23 cellular contexts compared by ENCODE assay signal in genomic region chr3:48593337-48593736, GRCh38. TPM values are rescaled to one million over a fixed set of nuclear protein-coding genes. Genes with fewer than 3 reads are reported as not detected.
DNase-seq lines count a peak whose midpoint lies in the region; ATAC-seq and TF ChIP-seq lines count a peak whose summit lies in the region.
"Had no signal": no experiment of that assay in that cellular context is flagged by ENCODE, and none has a peak within 500 bp of the region (broad histone marks: within the 10 kb centered on the region; RNA-seq: fewer than 3 reads in every experiment).

No MANE protein-coding gene starts in this region.

- no peak for ATAC-seq in SK-N-SH treated with all-trans-retinoic acid at 6 μM for 48 hours
- ATAC-seq: HCT116, PC-3 had no signal

- H2AFZ ChIP-seq in SK-N-SH (ENCODE audit: low read depth) = no peak overlapping the region
- H2AFZ ChIP-seq: GM23248 had no signal

- WGBS in SK-N-SH (ENCODE audit: low lambda C conversion rate) = 89% methylated on average over 5 of the region's 9 CpGs
- WGBS in suprapubic skin = 66% methylated on average over 6 of the region's 9 CpGs
- 86 to 93% (median 92%) methylated on average over 5 to 9 of the region's 9 CpGs for WGBS in stomach, 5 donors

- peaks cover 5% of the 10 kb centered on the region; the same call in 1 of the 2 replicates for H3K79me2 ChIP-seq in SK-N-SH (ENCODE audit: insufficient read depth)

- H3K27ac ChIP-seq in SK-N-SH (ENCODE audit: low read depth in 2 of 2, low read length in 1 of 2) (no peak overlapping the region), SJSA1 (no peak overlapping the region), suprapubic skin (no peak overlapping the region), stomach (no peak overlapping the region)
- H3K27ac ChIP-seq: 22Rv1, GM23248 had no signal

- POLR2A ChIA-PET in SK-N-SH (lab: Yijun Ruan, JAX) = no interaction called here

- H3K4me1 ChIP-seq in SK-N-SH (ENCODE audit: control insufficient read depth in 1 of 2, insufficient read depth in 2 of 2, low read depth in 1 of 2, low read length in 1 of 2) = peaks cover 18 to 21% of the 10 kb centered on the region in 2 experiments; a peak in 3 of 4 replicates
- H3K4me1 ChIP-seq in SJSA1 (replicated peaks) = peaks cover 64% of the 10 kb centered on the region
- H3K4me1 ChIP-seq in suprapubic skin = peaks cover 62% of the 10 kb centered on the region
- H3K4me1 ChIP-seq in stomach = peaks cover 13 to 31% (median 25%) of the 10 kb centered on the region in 4 donors

- TF ChIP-seq EP300 in SK-N-SH (IDR thresholded peaks at IDR 0.05; ENCODE audit: borderline replicate concordance in 1 of 2, low read depth in 1 of 2, low read length in 1 of 2) (no peak), suprapubic skin (IDR thresholded peaks at IDR 0.05) (no peak), stomach (IDR thresholded peaks at IDR 0.05) (no peak)

- H3K36me3 ChIP-seq in SK-N-SH (replicated peaks in 1 of 2; ENCODE audit: control insufficient read depth in 1 of 2, insufficient read depth in 2 of 2, low read length in 1 of 2) (no peaks in the 10 kb centered on the region), SJSA1 (peaks cover 82% of the 10 kb centered on the region), suprapubic skin (peaks cover 26% of the 10 kb centered on the region), stomach (peaks cover 2 to 21% (median 12%) of the 10 kb centered on the region in 4 donors)

- H3K4me2 ChIP-seq in SK-N-SH = 0 out of 2 replicates have a peak overlapping the region, but pooled peaks have one; percentile 82

- H3K4me3 ChIP-seq in SK-N-SH (ENCODE audit: low read depth in 2 of 2, low read length in 1 of 2) (no peak overlapping the region; a peak in 1 of 4 replicates), SJSA1 (peak overlapping the region; percentile 71), fibroblast of villous mesenchyme (ENCODE audit: low read depth, low read length) (peak overlapping the region; percentile 54), suprapubic skin (peak overlapping the region; percentile 55), stomach (no peak overlapping the region)

- H3K27me3 ChIP-seq in SK-N-SH (ENCODE audit: insufficient read depth) = no peaks in the 10 kb centered on the region
- H3K27me3 ChIP-seq in SJSA1 (replicated peaks) = no peaks in the 10 kb centered on the region
- no peaks in the 10 kb centered on the region for H3K27me3 ChIP-seq in suprapubic skin
- peaks cover 0 to 48% (median 4%) of the 10 kb centered on the region in 3 donors for H3K27me3 ChIP-seq in stomach

- H4K20me1 ChIP-seq in SK-N-SH (ENCODE audit: insufficient read depth) = no peaks in the 10 kb centered on the region

- no peak for TF ChIP-seq RAD21 in SK-N-SH (IDR thresholded peaks at IDR 0.05; ENCODE audit: low read length)

- TF ChIP-seq POLR2A in suprapubic skin (IDR thresholded peaks at IDR 0.05) = no peak
- no peak for TF ChIP-seq POLR2A in stomach (IDR thresholded peaks at IDR 0.05)

- H3K9me2 ChIP-seq in SK-N-SH = no peaks in the 10 kb centered on the region

- intact Hi-C loops in stomach (cut with DNase I; ENCODE audit: low total_unique reads) = no loop called here

- no peak overlapping the region for H3K9ac ChIP-seq in SK-N-SH
- H3K9ac ChIP-seq: GM23248 had no signal

- DNase-seq in SK-N-SH (no peak), SJSA1 (ENCODE audit: low read depth in 1 of 2, low spot score in 2 of 2) (no peak), fibroblast of villous mesenchyme (ENCODE audit: low read depth) (no peak), suprapubic skin (ENCODE audit: low spot score in 2 of 2) (no peak), stomach (no peak), CD1c-positive myeloid dendritic cell (ENCODE audit: extremely low spot score) (no peak)
- no peak for DNase-seq in activated T-cell treated with anti-CD3 and anti-CD28 coated beads, Interleukin-2, amount 50 U/mL, for 48 hours
- DNase-seq: AML-193; Calu3; CD4-positive, alpha-beta T cell; DMS79; KG1; NCI-H1092; NCI-H1694; NCI-H2107; NCI-H345; PC-3; SHP77 had no signal

- CTCF ChIA-PET in SK-N-SH (lab: Yijun Ruan, JAX) = interaction anchor here (1.1 kb wide), 1 partner anchor 35 kb away, joined by 4 read pairs; no protein-coding TSS in a partner anchor

- H3F3A ChIP-seq in SK-N-SH (replicated peaks; ENCODE audit: insufficient read depth) = peaks cover 26% of the 10 kb centered on the region

- TF ChIP-seq CTCF in SK-N-SH (IDR thresholded peaks at IDR 0.05) (no peak), fibroblast of villous mesenchyme (IDR thresholded peaks at IDR 0.05; ENCODE audit: insufficient read depth, low read depth, low read length) (no peak), suprapubic skin (IDR thresholded peaks at IDR 0.05) (no peak), stomach (IDR thresholded peaks at IDR 0.05) (no peak)

- H3K9me3 ChIP-seq in SK-N-SH = no peaks in the 10 kb centered on the region
- H3K9me3 ChIP-seq in SJSA1 (replicated peaks) = no peaks in the 10 kb centered on the region
- no peaks in the 10 kb centered on the region for H3K9me3 ChIP-seq in suprapubic skin
- no peaks in the 10 kb centered on the region for H3K9me3 ChIP-seq in stomach

TF ChIP-seq in SK-N-SH, 30 proteins besides CTCF, POLR2A, EP300 and RAD21 (continues in another document):
- TF ChIP-seq FOXM1 (IDR thresholded peaks at IDR 0.05; ENCODE audit: low read depth) (no peak), POLR2AphosphoS5 (IDR thresholded peaks at IDR 0.05; ENCODE audit: low read depth, low read length) (no peak), PBX3 (IDR thresholded peaks at IDR 0.05) (no peak), MXI1 (IDR thresholded peaks at IDR 0.05; ENCODE audit: low read depth, low read length) (no peak)

TF ChIP-seq in SK-N-SH treated with all-trans-retinoic acid at 6 μM for 48 hours, 23 proteins besides CTCF, POLR2A, EP300 and RAD21 (continues in another document):
- TF ChIP-seq CSRNP3 (CRISPR knock-in tag; IDR thresholded peaks at IDR 0.05) (no peak), OSR1 (CRISPR knock-in tag; IDR thresholded peaks at IDR 0.05) (no peak), CSDC2 (CRISPR knock-in tag; IDR thresholded peaks at IDR 0.05) (no peak), ESRRG (CRISPR knock-in tag; IDR thresholded peaks at IDR 0.05) (no peak), ZNF565 (CRISPR knock-in tag; conservative IDR thresholded peaks at IDR 0.05; ENCODE audit: low read depth) (no peak), RARB (CRISPR knock-in tag; IDR thresholded peaks at IDR 0.05) (no peak), TOX (CRISPR knock-in tag; IDR thresholded peaks at IDR 0.05; ENCODE audit: borderline replicate concordance) (no peak), ZC3H10 (CRISPR knock-in tag; IDR thresholded peaks at IDR 0.05) (no peak), ISL1 (CRISPR knock-in tag; IDR thresholded peaks at IDR 0.05) (no peak)

RNA-seq across cellular contexts. Expression of gene COL7A1, which starts 1.8 kb away (rescaled TPM):
- polyA plus RNA-seq in SK-N-SH (2012; rRNA removed) (7.1 and 10.8 TPM in 2 replicates), stomach (100 to 1,000 TPM in 1 of 3 donors, 1 to 10 TPM in 2; 6.3 to 123 (median 7.7) TPM)
- 2.2 and 2.4 TPM in 2 replicates for polyA plus RNA-seq in SK-N-SH (2012; cell fraction: cytosol; rRNA removed)
- polyA plus RNA-seq in SK-N-SH (2012; cell fraction: nucleus; rRNA removed) = 55.8 and 105 TPM in 2 replicates
- 86.6 and 136 TPM in 2 replicates for total RNA-seq in SJSA1 (2014; rRNA removed; shearing (Covaris generic))
- total RNA-seq in fibroblast of villous mesenchyme (79.0 and 140 TPM in 2 replicates), suprapubic skin (100 to 1,000 TPM; 287 to 596 (median 348) TPM), stomach (10 to 100 TPM in 2 of 5 donors, 1 to 10 TPM in 3; 1.8 to 75.3 (median 7.6) TPM)

RNA-seq across cellular contexts. Expression of gene UQCRC1, which starts 16.1 kb away (rescaled TPM):
- polyA plus RNA-seq in SK-N-SH (2012; rRNA removed) (284 and 317 TPM in 2 replicates), stomach (100 to 1,000 TPM; 218 to 347 (median 295) TPM)
- polyA plus RNA-seq in SK-N-SH (2012; cell fraction: cytosol; rRNA removed) = 160 and 244 TPM in 2 replicates
- 311 and 334 TPM in 2 replicates for polyA plus RNA-seq in SK-N-SH (2012; cell fraction: nucleus; rRNA removed)
- 377 and 397 TPM in 2 replicates for total RNA-seq in SJSA1 (2014; rRNA removed; shearing (Covaris generic))
- total RNA-seq in fibroblast of villous mesenchyme (405 and 418 TPM in 2 replicates), suprapubic skin (100 to 1,000 TPM; 294 to 337 (median 319) TPM), stomach (100 to 1,000 TPM; 178 to 568 (median 259) TPM)

RNA-seq across cellular contexts. Expression of gene TMEM89, which starts 28.2 kb away (rescaled TPM):
- polyA plus RNA-seq in SK-N-SH (2012; rRNA removed) (not detected in 2 replicates), stomach (under 1 TPM in 1 of 3 donors, not detected in 2; 0.62 TPM)
- not detected in 2 replicates for polyA plus RNA-seq in SK-N-SH (2012; cell fraction: cytosol; rRNA removed)
- 0.43 and 1.0 TPM in 2 replicates for polyA plus RNA-seq in SK-N-SH (2012; cell fraction: nucleus; rRNA removed)
- not detected in 2 replicates for total RNA-seq in SJSA1 (2014; rRNA removed; shearing (Covaris generic))
- total RNA-seq in fibroblast of villous mesenchyme (not detected in 2 replicates), suprapubic skin (not detected), stomach (not detected)
- total RNA-seq: Calu3; CD4-positive, alpha-beta T cell; GM23248; M059J; PC-3 had no signal
- polyA plus RNA-seq: GM23248 had no signal

RNA-seq across cellular contexts. Expression of gene UCN2, which starts 29.8 kb away (rescaled TPM):
- polyA plus RNA-seq in SK-N-SH (2012; rRNA removed) (0.50 and 0.69 TPM in 2 replicates), stomach (1 to 10 TPM in 1 of 3 donors, under 1 TPM in 1, not detected in 1; 0.31 to 3.3 TPM)
- polyA plus RNA-seq in SK-N-SH (2012; cell fraction: cytosol; rRNA removed) = 0.15 and 0.22 TPM in 2 replicates
- polyA plus RNA-seq in SK-N-SH (2012; cell fraction: nucleus; rRNA removed) = 2.7 and 4.1 TPM in 2 replicates
- 10.1 and 12.1 TPM in 2 replicates for total RNA-seq in SJSA1 (2014; rRNA removed; shearing (Covaris generic))
- total RNA-seq in fibroblast of villous mesenchyme (6.0 and 11.9 TPM in 2 replicates), suprapubic skin (10 to 100 TPM; 10.1 to 23.7 (median 18.0) TPM), stomach (under 1 TPM in 2 of 5 donors, not detected in 3; 0.37 to 0.58 TPM)
- total RNA-seq: CD4-positive, alpha-beta T cell had no signal

RNA-seq across cellular contexts. Expression of gene PFKFB4, which starts 36.7 kb away (rescaled TPM):
- 5.7 and 6.7 TPM in 2 replicates for polyA plus RNA-seq in SK-N-SH (2012; rRNA removed)
- 3.2 and 4.1 TPM in 2 replicates for polyA plus RNA-seq in SK-N-SH (2012; cell fraction: cytosol; rRNA removed)
- 14.3 and 15.3 TPM in 2 replicates for polyA plus RNA-seq in SK-N-SH (2012; cell fraction: nucleus; rRNA removed)
- 3.3 and 8.9 TPM in 2 replicates for total RNA-seq in SJSA1 (2014; rRNA removed; shearing (Covaris generic))
- 18.1 and 22.5 TPM in 2 replicates for total RNA-seq in fibroblast of villous mesenchyme
- 10 to 100 TPM in 1 of 4 donors, 1 to 10 TPM in 3; 3.6 to 12.7 (median 8.3) TPM for total RNA-seq in suprapubic skin
- 1 to 10 TPM in 4 of 5 donors, not detected in 1; 1.0 to 9.6 (median 3.0) TPM for total RNA-seq in stomach
- 1 to 10 TPM in 2 of 3 donors, under 1 TPM in 1; 0.61 to 3.2 (median 1.5) TPM for polyA plus RNA-seq in stomach

Comparison
In these comparisons a context has a peak if more than half of its experiments do, and no peak if none do; other contexts are left out.
1. H3K4me3 ChIP-seq: peak in SJSA1 (single experiment), fibroblast of villous mesenchyme (single experiment) and suprapubic skin (single experiment); none in SK-N-SH (0 of 2) and stomach (0 of 4).